In the genomic region with DNA sequence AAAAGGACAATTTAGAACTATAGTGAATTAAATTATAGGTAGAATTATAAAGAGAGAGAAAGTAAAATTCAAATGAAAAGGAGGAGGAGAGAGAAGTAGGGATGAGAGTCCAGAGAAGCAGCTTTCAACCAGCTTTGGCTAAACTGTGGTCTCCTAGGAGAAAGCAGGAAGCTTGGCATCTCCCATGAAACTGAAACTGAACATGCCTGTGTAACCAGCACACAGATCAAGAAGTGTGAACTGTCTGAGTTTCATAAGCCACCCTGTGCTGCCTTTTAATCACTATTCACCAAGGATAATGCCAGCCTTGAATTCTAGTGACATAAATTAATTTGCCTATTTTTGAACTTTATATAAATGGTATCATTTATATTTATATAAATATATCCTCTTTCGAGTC, we compare ENCODE assay signal across 15 cellular contexts.
DNase-seq lines count a peak whose midpoint lies in the region; ATAC-seq and TF ChIP-seq lines count a peak whose summit lies in the region.
"Had no signal": no experiment of that assay in that cellular context is flagged by ENCODE, and none has a peak within 500 bp of the region (broad histone marks: within the 10 kb centered on the region; RNA-seq: fewer than 3 reads in every experiment).

No MANE protein-coding gene starts in this region.

- CTCF ChIA-PET in MCF 10A (lab: Yijun Ruan, JAX) (interaction anchor here (0.6 kb wide), 1 partner anchor 72 kb away, joined by 3 read pairs; no protein-coding TSS in a partner anchor), PC-9 (lab: Charles Lee) (interaction anchor here (0.5 kb wide), 1 partner anchor 778 kb away, joined by 3 read pairs; no protein-coding TSS in a partner anchor)

- no peak overlapping the region for H2AFZ ChIP-seq in PC-9

- no peaks in the 10 kb centered on the region for H3K36me3 Mint-ChIP-seq in MCF 10A (ENCODE audit: insufficient read depth, unreplicated experiment)

- peak; percentile 2 for DNase-seq in EH (ENCODE audit: low read depth)
- no peak for DNase-seq in lower lobe of right lung
- no peak for DNase-seq in activated CD4-positive, alpha-beta T cell treated with anti-CD3 and anti-CD28 coated beads, Interleukin-2, amount 50 U/mL, for 48 hours
- no peak for DNase-seq in MCF 10A (ENCODE audit: unreplicated experiment)
- no peak for DNase-seq in PC-9
- DNase-seq: adrenal gland; NCI-H146; psoas muscle; stimulated activated CD4-positive, alpha-beta T cell treated with anti-CD3 and anti-CD28 coated beads, Interleukin-4, amount 100 ng/mL, for 24 hours; stimulated activated naive CD4-positive, alpha-beta T cell had no signal

- no peak overlapping the region for H3K4me2 ChIP-seq in PC-9

- H3K27me3 Mint-ChIP-seq in MCF 10A (ENCODE audit: insufficient read depth, unreplicated experiment) = no peaks in the 10 kb centered on the region

- no peaks in the 10 kb centered on the region for H3K27me3 ChIP-seq in lower lobe of right lung (ENCODE audit: low read depth)
- H3K27me3 ChIP-seq in PC-9 (ENCODE audit: insufficient read depth, low read depth) = no peaks in the 10 kb centered on the region
- H3K27me3 ChIP-seq: adrenal gland had no signal

- H3K9me3 Mint-ChIP-seq in MCF 10A (ENCODE audit: unreplicated experiment) = no peaks in the 10 kb centered on the region

- no peaks in the 10 kb centered on the region for H3K4me1 Mint-ChIP-seq in MCF 10A (ENCODE audit: insufficient read depth, unreplicated experiment)

- no peak overlapping the region for H3K27ac Mint-ChIP-seq in MCF 10A (ENCODE audit: low read depth, unreplicated experiment)

- BruUV-seq in MCF 10A (replicated peaks; lab: Mats Ljungman, UMichigan) (no TSS peak), PC-9 (replicated peaks; lab: Mats Ljungman, UMichigan) (no TSS peak)

- H3K4me1 ChIP-seq in lower lobe of right lung (no peaks in the 10 kb centered on the region), PC-9 (replicated peaks; ENCODE audit: insufficient read depth) (no peaks in the 10 kb centered on the region)
- H3K4me1 ChIP-seq: psoas muscle had no signal

- no peaks in the 10 kb centered on the region for H3K9me2 ChIP-seq in PC-9 (ENCODE audit: insufficient read depth)

- H4K20me1 ChIP-seq in PC-9 (ENCODE audit: insufficient read depth) = no peaks in the 10 kb centered on the region

- no peaks in the 10 kb centered on the region for H3K36me3 ChIP-seq in lower lobe of right lung
- no peaks in the 10 kb centered on the region for H3K36me3 ChIP-seq in PC-9 (ENCODE audit: low read depth)
- H3K36me3 ChIP-seq: adrenal gland had no signal

- intact Hi-C loops in lower lobe of right lung (cut with DNase I) (no loop called here), MCF 10A (cut with micrococcal nuclease) (no loop called here), PC-9 (cut with micrococcal nuclease; ENCODE audit: unreplicated experiment) (no loop called here)

- H3F3A ChIP-seq in PC-9 (ENCODE audit: insufficient read depth, low read depth) = no peaks in the 10 kb centered on the region

- ATAC-seq in GM19025 (IDR thresholded peaks at IDR 0.05; ENCODE audit: low read depth, unreplicated experiment) = peak; percentile 78
- peak; percentile 75 for ATAC-seq in HG02981 (IDR thresholded peaks at IDR 0.05; ENCODE audit: unreplicated experiment)
- ATAC-seq in lower lobe of right lung = no peak
- ATAC-seq: psoas muscle had no signal

- H3K9me3 ChIP-seq in lower lobe of right lung = no peaks in the 10 kb centered on the region
- H3K9me3 ChIP-seq in PC-9 (ENCODE audit: insufficient read depth, low read depth) = no peaks in the 10 kb centered on the region
- H3K9me3 ChIP-seq: adrenal gland, psoas muscle had no signal

- peak overlapping the region; percentile 83 for H3K27ac ChIP-seq in cingulate gyrus (ENCODE audit: low read depth, low read length)
- no peak overlapping the region for H3K27ac ChIP-seq in lower lobe of right lung
- H3K27ac ChIP-seq in PC-9 = no peak overlapping the region
- H3K27ac ChIP-seq: adrenal gland, coronary artery, psoas muscle, VCaP had no signal

- no peak overlapping the region for H3K4me3 Mint-ChIP-seq in MCF 10A (ENCODE audit: unreplicated experiment)

- TF ChIP-seq CTCF in lower lobe of right lung (IDR thresholded peaks at IDR 0.05) (no peak), MCF 10A (IDR thresholded peaks at IDR 0.05; ENCODE audit: unreplicated experiment) (no peak), PC-9 (conservative IDR thresholded peaks at IDR 0.05) (no peak)

- H3K79me2 ChIP-seq in PC-9 (ENCODE audit: low read depth) = no peaks in the 10 kb centered on the region

- no peak overlapping the region for H3K4me3 ChIP-seq in lower lobe of right lung
- no peak overlapping the region for H3K4me3 ChIP-seq in PC-9
- H3K4me3 ChIP-seq: adrenal gland, coronary artery, psoas muscle had no signal

- POLR2A ChIA-PET in MCF 10A (lab: Yijun Ruan, JAX) = no interaction called here
- POLR2A ChIA-PET in PC-9 (lab: Charles Lee; ENCODE audit: unreplicated experiment) = interaction anchor here (0.7 kb wide), 1 partner anchor 9 kb away, joined by 6 read pairs; no protein-coding TSS in a partner anchor

Comparison
In these comparisons a context has a peak if more than half of its experiments do, and no peak if none do; other contexts are left out.
1. ATAC-seq: peak in GM19025 (single experiment) and HG02981 (single experiment); none in lower lobe of right lung (0 of 2).